In genomic region chr19:677201-677600, GRCh38 we compare ENCODE assay signal across 10 cellular contexts. TPM values are rescaled to one million over a fixed set of nuclear protein-coding genes. Genes with fewer than 3 reads are reported as not detected.
DNase-seq lines count a peak whose midpoint lies in the region; ATAC-seq and TF ChIP-seq lines count a peak whose summit lies in the region.
"Had no signal": no experiment of that assay in that cellular context is flagged by ENCODE, and none has a peak within 500 bp of the region (broad histone marks: within the 10 kb centered on the region; RNA-seq: fewer than 3 reads in every experiment).

No MANE protein-coding gene starts in this region.

- H3K27me3 ChIP-seq in SJCRH30 (no peaks in the 10 kb centered on the region), prostate gland (replicated peaks; ENCODE audit: insufficient read depth) (no peaks in the 10 kb centered on the region)

- H3K9me3 ChIP-seq in SJCRH30 (replicated peaks) (no peaks in the 10 kb centered on the region), prostate gland (no peaks in the 10 kb centered on the region)

- no peak overlapping the region for H3K27ac Mint-ChIP-seq in effector memory CD8-positive, alpha-beta T cell

- no peaks in the 10 kb centered on the region for H3K36me3 ChIP-seq in SJCRH30
- H3K36me3 ChIP-seq in prostate gland, result no peaks in the 10 kb centered on the region

- H3K9me3 Mint-ChIP-seq in effector memory CD8-positive, alpha-beta T cell, result no peaks in the 10 kb centered on the region

- 5% methylated on average over 15 of the region's 15 CpGs for WGBS in prostate gland

- H3K27ac ChIP-seq in SJCRH30 (no peak overlapping the region), prostate gland (peak overlapping the region; percentile 69 to 75)
- H3K27ac ChIP-seq: HL-60 had no signal

- TF ChIP-seq CTCF in prostate gland (IDR thresholded peaks at IDR 0.05), result no peak

- peaks cover 19 to 23% of the 10 kb centered on the region in 2 donors for H3K27me3 Mint-ChIP-seq in effector memory CD8-positive, alpha-beta T cell

- DNase-seq in Daoy (ENCODE audit: low read depth), result peak; percentile 95
- DNase-seq in SJCRH30, result peak; percentile 47 to 70
- peak; percentile 68 for DNase-seq in fibroblast of the conjunctiva (ENCODE audit: low read depth)
- no peak for DNase-seq in prostate gland (ENCODE audit: low spot score)
- no peak for DNase-seq in activated T-cell treated with anti-CD3 and anti-CD28 coated beads, Interleukin-2, amount 50 U/mL, for 1 hour
- no peak for DNase-seq in UCSD-AML1 (lab: John Stamatoyannopoulos, UW; ENCODE audit: unreplicated experiment)
- DNase-seq in effector memory CD8-positive, alpha-beta T cell, result no peak
- DNase-seq in NCI-H1092 (lab: John Stamatoyannopoulos, UW), result no peak

- no peak for ATAC-seq in effector memory CD8-positive, alpha-beta T cell (replicated peaks)

- intact Hi-C loops in prostate gland (cut with DNase I), result no loop called here

- no peak overlapping the region for H3K4me3 Mint-ChIP-seq in effector memory CD8-positive, alpha-beta T cell

- H3K4me1 ChIP-seq in SJCRH30, result peaks cover 13% of the 10 kb centered on the region
- H3K4me1 ChIP-seq in prostate gland (replicated peaks), result peaks cover 11% of the 10 kb centered on the region

- H3K36me3 Mint-ChIP-seq in effector memory CD8-positive, alpha-beta T cell (ENCODE audit: insufficient read depth), result peaks cover 4% of the 10 kb centered on the region

- H3K4me1 Mint-ChIP-seq in effector memory CD8-positive, alpha-beta T cell (ENCODE audit: low read depth in 2 of 2), result peaks cover 5 to 8% of the 10 kb centered on the region in 2 donors

- peak; percentile 41 for TF ChIP-seq POLR2A in prostate gland (IDR thresholded peaks at IDR 0.05)

- no peak overlapping the region; the same call in 1 of the 2 replicates for H3K4me3 ChIP-seq in SJCRH30
- H3K4me3 ChIP-seq in prostate gland, result peak overlapping the region; percentile 37 to 46

RNA-seq across cellular contexts. Expression of gene FSTL3, which starts 1.0 kb away (rescaled TPM):
- total RNA-seq in Daoy (2014; rRNA removed; shearing (Covaris generic)), result 104 and 119 TPM in 2 replicates
- 6.5 and 8.0 TPM in 2 replicates for total RNA-seq in SJCRH30 (2014; rRNA removed; shearing (Covaris generic))
- total RNA-seq in prostate gland, result 100 to 1,000 TPM in 1 of 2 donors, 10 to 100 TPM in 1; 69.3 to 241 TPM

RNA-seq across cellular contexts. Expression of gene RNF126, which starts 14.2 kb away (rescaled TPM):
- 58.2 and 62.7 TPM in 2 replicates for total RNA-seq in Daoy (2014; rRNA removed; shearing (Covaris generic))
- total RNA-seq in SJCRH30 (2014; rRNA removed; shearing (Covaris generic)), result 37.6 and 38.8 TPM in 2 replicates
- 100 to 1,000 TPM in 1 of 2 donors, 10 to 100 TPM in 1; 70.7 to 109 TPM for total RNA-seq in prostate gland

RNA-seq across cellular contexts. Expression of gene PRSS57, which starts 18.1 kb away (rescaled TPM):
- total RNA-seq in Daoy (2014; rRNA removed; shearing (Covaris generic)), result not detected in 2 replicates
- total RNA-seq in SJCRH30 (2014; rRNA removed; shearing (Covaris generic)), result not detected in 2 replicates
- 1 to 10 TPM in 1 of 2 donors, not detected in 1; 1.7 TPM for total RNA-seq in prostate gland
- total RNA-seq: glomerular endothelial cell had no signal

RNA-seq across cellular contexts. Expression of gene PALM, which starts 31.5 kb away (rescaled TPM):
- 1.1 and 7.7 TPM in 2 replicates for total RNA-seq in Daoy (2014; rRNA removed; shearing (Covaris generic))
- 4.4 and 4.6 TPM in 2 replicates for total RNA-seq in SJCRH30 (2014; rRNA removed; shearing (Covaris generic))
- 10 to 100 TPM; 40.9 to 58.7 TPM for total RNA-seq in prostate gland

RNA-seq across cellular contexts. Expression of gene FGF22, which starts 37.5 kb away (rescaled TPM):
- total RNA-seq in Daoy (2014; rRNA removed; shearing (Covaris generic)), result not detected in 2 replicates
- not detected in 2 replicates for total RNA-seq in SJCRH30 (2014; rRNA removed; shearing (Covaris generic))
- total RNA-seq in prostate gland, result 1 to 10 TPM in 1 of 2 donors, not detected in 1; 4.4 TPM

Comparison
In these comparisons a context has a peak if more than half of its experiments do, and no peak if none do; other contexts are left out.
1. DNase-seq: peak in Daoy (single experiment), SJCRH30 (2 of 2) and fibroblast of the conjunctiva (single experiment); none in prostate gland (single experiment), activated T-cell treated with anti-CD3 and anti-CD28 coated beads, Interleukin-2, amount 50 U/mL, for 1 hour (single experiment), UCSD-AML1 (single experiment), effector memory CD8-positive, alpha-beta T cell (0 of 3) and NCI-H1092 (single experiment).